ENCODE assay signal across 12 cellular contexts in genomic region chr12:55925371-55925770, GRCh38. TPM values are rescaled to one million over a fixed set of nuclear protein-coding genes. Genes with fewer than 3 reads are reported as not detected.
DNase-seq lines count a peak whose midpoint lies in the region; TF ChIP-seq lines count a peak whose summit lies in the region.
"Had no signal": no experiment of that assay in that cellular context is flagged by ENCODE, and none has a peak within 500 bp of the region (broad histone marks: within the 10 kb centered on the region; RNA-seq: fewer than 3 reads in every experiment).

No MANE protein-coding gene starts in this region.

- H3K36me3 Mint-ChIP-seq in activated CD4-positive, alpha-beta T cell treated with anti-CD3 and anti-CD28 coated beads, Interleukin-2, amount 10 ng/mL, durations not matched to agents 24 days and 14 days (ENCODE audit: low read depth) = peaks cover 42% of the 10 kb centered on the region
- H3K36me3 Mint-ChIP-seq in chondrocyte (ENCODE audit: low read depth) (peaks cover 4% of the 10 kb centered on the region), progenitor cell of endocrine pancreas (ENCODE audit: insufficient read depth) (peaks cover 4% of the 10 kb centered on the region)

- peak overlapping the region; percentile 98 for H3K27ac Mint-ChIP-seq in activated CD4-positive, alpha-beta T cell treated with anti-CD3 and anti-CD28 coated beads, Interleukin-2, amount 10 ng/mL, durations not matched to agents 24 days and 14 days
- H3K27ac Mint-ChIP-seq in chondrocyte (ENCODE audit: unreplicated experiment) (peak overlapping the region; percentile 45), progenitor cell of endocrine pancreas (peak overlapping the region; percentile 99)

- peaks cover 2% of the 10 kb centered on the region for H3K27me3 Mint-ChIP-seq in activated CD4-positive, alpha-beta T cell treated with anti-CD3 and anti-CD28 coated beads, Interleukin-2, amount 10 ng/mL, durations not matched to agents 24 days and 14 days
- H3K27me3 Mint-ChIP-seq in chondrocyte (ENCODE audit: low read depth) (no peaks in the 10 kb centered on the region), progenitor cell of endocrine pancreas (no peaks in the 10 kb centered on the region)

- peaks cover 45% of the 10 kb centered on the region for H3K4me1 Mint-ChIP-seq in activated CD4-positive, alpha-beta T cell treated with anti-CD3 and anti-CD28 coated beads, Interleukin-2, amount 10 ng/mL, durations not matched to agents 24 days and 14 days
- H3K4me1 Mint-ChIP-seq in chondrocyte (ENCODE audit: low read depth) (peaks cover 36% of the 10 kb centered on the region), progenitor cell of endocrine pancreas (ENCODE audit: low read depth) (peaks cover 19% of the 10 kb centered on the region)

- intact Hi-C loops in activated CD4-positive, alpha-beta T cell treated with anti-CD3 and anti-CD28 coated beads, Interleukin-2, amount 10 ng/mL, durations not matched to agents 24 days and 14 days (cut with micrococcal nuclease) = loop anchor here (10.0 kb wide), 1 partner anchor 941 kb away; the partner anchor contains the start of gene TESPA1

- no peaks in the 10 kb centered on the region for H3K9me3 Mint-ChIP-seq in activated CD4-positive, alpha-beta T cell treated with anti-CD3 and anti-CD28 coated beads, Interleukin-2, amount 10 ng/mL, durations not matched to agents 24 days and 14 days
- H3K9me3 Mint-ChIP-seq in chondrocyte (ENCODE audit: low read depth) (no peaks in the 10 kb centered on the region), progenitor cell of endocrine pancreas (ENCODE audit: low read depth) (no peaks in the 10 kb centered on the region)

- TF ChIP-seq CTCF in chondrocyte (IDR thresholded peaks at IDR 0.05) (no peak), progenitor cell of endocrine pancreas (IDR thresholded peaks at IDR 0.05; ENCODE audit: unreplicated experiment) (no peak)

- peak overlapping the region; percentile 99 for H3K4me3 Mint-ChIP-seq in activated CD4-positive, alpha-beta T cell treated with anti-CD3 and anti-CD28 coated beads, Interleukin-2, amount 10 ng/mL, durations not matched to agents 24 days and 14 days
- peak overlapping the region; percentile 90 for H3K4me3 Mint-ChIP-seq in chondrocyte (ENCODE audit: unreplicated experiment)
- peak overlapping the region; percentile 99 for H3K4me3 Mint-ChIP-seq in progenitor cell of endocrine pancreas (ENCODE audit: low read depth)

- no peak for DNase-seq in activated CD4-positive, alpha-beta T cell treated with anti-CD3 and anti-CD28 coated beads, Interleukin-2, amount 10 ng/mL, durations not matched to agents 24 days and 14 days
- DNase-seq in activated CD4-positive, alpha-beta T cell treated with anti-CD3 and anti-CD28 coated beads, Interleukin-2, amount 50 U/mL, for 48 hours = no peak
- DNase-seq in MV-4-11 (lab: John Stamatoyannopoulos, UW) (peak; percentile 28), chondrocyte (ENCODE audit: low spot score) (no peak), progenitor cell of endocrine pancreas (ENCODE audit: low spot score, unreplicated experiment) (no peak), inferior parietal cortex (ENCODE audit: extremely low spot score) (no peak), NCI-H1092 treated with DMSO at 0.1 percent for 48 hours (lab: John Stamatoyannopoulos, UW) (no peak), SHP77 treated with DMSO at 0.1 percent for 48 hours (lab: John Stamatoyannopoulos, UW) (no peak)
- DNase-seq: activated CD4-positive, alpha-beta T cell treated with anti-CD3 and anti-CD28 coated beads, Interleukin-2, amount 50 U/mL, for 4 hours; cerebellar nuclear complex; Peyer's patch; stimulated activated CD4-positive, alpha-beta T cell treated with anti-CD3 and anti-CD28 coated beads, Interleukin-4, amount 100 ng/mL, for 4 hours had no signal

RNA-seq across cellular contexts. Expression of gene PYM1, which starts 2.3 kb away (rescaled TPM):
- total RNA-seq in activated CD4-positive, alpha-beta T cell treated with anti-CD3 and anti-CD28 coated beads, Interleukin-2, amount 10 ng/mL, durations not matched to agents 24 days and 14 days = 34.8 and 35.6 TPM in 2 replicates
- total RNA-seq in chondrocyte (17.3 to 26.4 TPM (median 19.0 TPM) in 3 replicates), progenitor cell of endocrine pancreas (38.0 and 42.8 TPM in 2 replicates)

RNA-seq across cellular contexts. Expression of gene DGKA, which starts 5.6 kb away (rescaled TPM):
- total RNA-seq in activated CD4-positive, alpha-beta T cell treated with anti-CD3 and anti-CD28 coated beads, Interleukin-2, amount 10 ng/mL, durations not matched to agents 24 days and 14 days = 355 and 365 TPM in 2 replicates
- total RNA-seq in chondrocyte (65.8 to 118 TPM (median 66.4 TPM) in 3 replicates), progenitor cell of endocrine pancreas (10.2 and 16.8 TPM in 2 replicates)

RNA-seq across cellular contexts. Expression of gene PMEL, which starts 40.5 kb away (rescaled TPM):
- total RNA-seq in activated CD4-positive, alpha-beta T cell treated with anti-CD3 and anti-CD28 coated beads, Interleukin-2, amount 10 ng/mL, durations not matched to agents 24 days and 14 days = not detected in 2 replicates
- total RNA-seq in chondrocyte (0.45 to 1.1 TPM (median 0.82 TPM) in 3 replicates), progenitor cell of endocrine pancreas (3.7 and 6.3 TPM in 2 replicates)

RNA-seq across cellular contexts. Expression of gene CDK2, which starts 41.3 kb away (rescaled TPM):
- total RNA-seq in activated CD4-positive, alpha-beta T cell treated with anti-CD3 and anti-CD28 coated beads, Interleukin-2, amount 10 ng/mL, durations not matched to agents 24 days and 14 days = 108 and 110 TPM in 2 replicates
- total RNA-seq in chondrocyte = 25.5 to 41.4 TPM (median 26.1 TPM) in 3 replicates
- total RNA-seq in progenitor cell of endocrine pancreas = 62.1 and 66.9 TPM in 2 replicates

RNA-seq across cellular contexts. Expression of gene RAB5B, which starts 48.5 kb away (rescaled TPM):
- total RNA-seq in activated CD4-positive, alpha-beta T cell treated with anti-CD3 and anti-CD28 coated beads, Interleukin-2, amount 10 ng/mL, durations not matched to agents 24 days and 14 days = 39.0 and 40.2 TPM in 2 replicates
- total RNA-seq in chondrocyte (105 TPM in 3 replicates), progenitor cell of endocrine pancreas (111 and 116 TPM in 2 replicates)

Comparison
In these comparisons a context has a peak if more than half of its experiments do, and no peak if none do; other contexts are left out.
1. H3K27ac Mint-ChIP-seq: peak in every context shown above with its lines; median percentile 99 in progenitor cell of endocrine pancreas; 98 in activated CD4-positive, alpha-beta T cell treated with anti-CD3 and anti-CD28 coated beads, Interleukin-2, amount 10 ng/mL, durations not matched to agents 24 days and 14 days; 45 in chondrocyte.